Comparison of ENCODE assay signal across 8 cellular contexts in the genomic region with DNA sequence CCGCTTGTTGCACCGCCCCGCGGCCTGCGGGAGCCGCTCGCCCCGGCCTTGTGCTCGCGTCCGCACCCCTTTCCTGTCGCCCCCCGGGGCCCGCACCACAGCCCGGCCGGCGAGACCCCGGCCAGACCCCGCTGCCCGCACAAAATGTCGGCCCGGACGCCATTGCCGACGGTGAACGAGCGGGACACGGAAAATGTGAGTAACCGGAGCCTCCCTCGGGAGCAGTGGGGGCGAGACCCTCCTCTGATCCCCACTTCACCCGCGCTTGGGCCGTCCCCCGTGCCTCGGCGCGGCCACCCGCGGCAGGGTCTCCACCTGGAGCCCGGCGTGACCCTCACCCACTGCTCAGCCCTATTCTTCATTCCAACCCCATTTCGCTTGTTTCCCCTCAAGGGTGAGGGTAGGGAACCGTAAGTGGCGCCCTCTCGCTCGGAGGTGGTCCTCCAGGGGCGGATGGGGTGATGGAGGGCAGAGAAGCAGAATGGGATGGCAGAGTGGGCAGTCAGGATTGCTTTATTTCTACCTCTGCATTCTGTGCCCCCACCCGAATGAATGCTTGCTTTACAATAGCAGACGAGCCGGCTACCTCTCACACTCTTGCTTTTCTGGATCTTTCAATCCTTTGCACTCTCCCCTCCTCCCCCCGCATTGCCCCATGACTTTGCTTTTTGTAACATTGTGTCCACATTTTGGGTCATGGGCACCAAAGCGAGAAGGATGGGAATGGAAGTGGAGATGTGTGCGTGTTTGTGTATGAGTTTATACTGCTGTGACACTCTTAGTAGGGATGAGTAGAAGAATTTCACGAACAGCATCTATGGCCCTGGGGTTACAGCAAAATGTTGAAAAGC. TPM values are rescaled to one million over a fixed set of nuclear protein-coding genes. Genes with fewer than 3 reads are reported as not detected.
DNase-seq lines count a peak whose midpoint lies in the region; TF ChIP-seq lines count a peak whose summit lies in the region.

No MANE protein-coding gene starts in this region.

- peaks cover 13 to 26% (median 25%) of the 10 kb centered on the region in 3 donors for H3K27me3 Mint-ChIP-seq in immature natural killer cell (ENCODE audit: low read depth in 3 of 3)

- H3K4me3 ChIP-seq in HUES48 (ENCODE audit: low read depth, low read length) (peak overlapping the region; percentile 98), astrocyte of the spinal cord (ENCODE audit: low read depth, low read length) (peak overlapping the region; percentile 65), spleen (peak overlapping the region; percentile 57 to 80 (median 66))

- H3K9me3 Mint-ChIP-seq in immature natural killer cell, result peaks cover 0 to 25% (median 5%) of the 10 kb centered on the region in 6 donors

- H3K27me3 ChIP-seq in HUES48 (ENCODE audit: control insufficient read depth, insufficient read depth, low read length), result peaks cover 8% of the 10 kb centered on the region
- peaks cover 0 to 76% (median 26%) of the 10 kb centered on the region in 7 donors for H3K27me3 ChIP-seq in spleen (replicated peaks in 1 of 7)

- H3K27ac ChIP-seq in HUES48 (ENCODE audit: low read depth, low read length) (peak overlapping the region; percentile 75), spleen (peak overlapping the region; percentile 20 to 83 (median 76))

- peak overlapping the region; percentile 19 to 49 (median 45) for H3K4me3 Mint-ChIP-seq in immature natural killer cell

- H3K9ac ChIP-seq in HUES48 (ENCODE audit: low read depth, low read length), result peak overlapping the region; percentile 94

- intact Hi-C loops in spleen (cut with DNase I; ENCODE audit: low total_unique reads), result no loop called here

- no peak overlapping the region for H3K27ac Mint-ChIP-seq in immature natural killer cell

- no peaks in the 10 kb centered on the region for H3K9me3 ChIP-seq in HUES48 (ENCODE audit: control insufficient read depth, insufficient read depth, low read length)
- peaks cover 0 to 10% (median 3%) of the 10 kb centered on the region in 8 donors for H3K9me3 ChIP-seq in spleen

- H3K4me1 Mint-ChIP-seq in immature natural killer cell, result peaks cover 13 to 20% of the 10 kb centered on the region in 2 donors

- H3K36me3 Mint-ChIP-seq in immature natural killer cell, result peaks cover 4 to 5% (median 4%) of the 10 kb centered on the region in 3 donors

- in situ Hi-C loops in astrocyte of the spinal cord (cut with HindIII; ENCODE audit: low sequenced_read_pairs), result no loop called here

- H3K4me1 ChIP-seq in HUES48 (ENCODE audit: control insufficient read depth, insufficient read depth, low read length), result peaks cover 26% of the 10 kb centered on the region
- peaks cover 0 to 35% (median 10%) of the 10 kb centered on the region in 6 donors for H3K4me1 ChIP-seq in spleen

- DNase-seq in stimulated activated CD4-positive, alpha-beta T cell treated with anti-CD3 and anti-CD28 coated beads, Interleukin-1b, Interleukin-23, amount 100 ng/mL, for 48 hours, result peak; percentile 1
- no peak for DNase-seq in stimulated activated CD4-positive, alpha-beta T cell treated with anti-CD3 and anti-CD28 coated beads, Interleukin-2, amount 100 ng/mL, for 48 hours
- DNase-seq in astrocyte of the spinal cord (ENCODE audit: low read depth, low spot score) (no peak), immature natural killer cell (no peak), spleen (no peak), COLO829 (ENCODE audit: low spot score) (no peak), NCI-H226 (no peak)

- TF ChIP-seq POLR2A in spleen (IDR thresholded peaks at IDR 0.05), result no peak

- H3K36me3 ChIP-seq in HUES48 (ENCODE audit: control insufficient read depth, insufficient read depth, low read length) (no peaks in the 10 kb centered on the region), spleen (no peaks in the 10 kb centered on the region)

- WGBS in spleen, 5 donors, result 1 to 3% (median 2%) methylated on average over 22 to 55 of the region's 55 CpGs

- TF ChIP-seq CTCF in astrocyte of the spinal cord (IDR thresholded peaks at IDR 0.05; ENCODE audit: low read depth, low read length) (no peak), spleen (IDR thresholded peaks at IDR 0.05 in 8 of 11, conservative IDR thresholded peaks at IDR 0.05 in 3 of 11) (no peak)

RNA-seq across cellular contexts. Expression of a gene that starts 1.0 kb away (rescaled TPM):
- polyA plus RNA-seq in immature natural killer cell (not detected), spleen (1 to 10 TPM in 1 of 3 donors, under 1 TPM in 2; 0.59 to 1.2 (median 0.63) TPM)
- total RNA-seq in spleen, result 1 to 10 TPM; 2.1 to 3.9 (median 2.6) TPM
